ENCODE assay signal across 8 cellular contexts in the genomic region with DNA sequence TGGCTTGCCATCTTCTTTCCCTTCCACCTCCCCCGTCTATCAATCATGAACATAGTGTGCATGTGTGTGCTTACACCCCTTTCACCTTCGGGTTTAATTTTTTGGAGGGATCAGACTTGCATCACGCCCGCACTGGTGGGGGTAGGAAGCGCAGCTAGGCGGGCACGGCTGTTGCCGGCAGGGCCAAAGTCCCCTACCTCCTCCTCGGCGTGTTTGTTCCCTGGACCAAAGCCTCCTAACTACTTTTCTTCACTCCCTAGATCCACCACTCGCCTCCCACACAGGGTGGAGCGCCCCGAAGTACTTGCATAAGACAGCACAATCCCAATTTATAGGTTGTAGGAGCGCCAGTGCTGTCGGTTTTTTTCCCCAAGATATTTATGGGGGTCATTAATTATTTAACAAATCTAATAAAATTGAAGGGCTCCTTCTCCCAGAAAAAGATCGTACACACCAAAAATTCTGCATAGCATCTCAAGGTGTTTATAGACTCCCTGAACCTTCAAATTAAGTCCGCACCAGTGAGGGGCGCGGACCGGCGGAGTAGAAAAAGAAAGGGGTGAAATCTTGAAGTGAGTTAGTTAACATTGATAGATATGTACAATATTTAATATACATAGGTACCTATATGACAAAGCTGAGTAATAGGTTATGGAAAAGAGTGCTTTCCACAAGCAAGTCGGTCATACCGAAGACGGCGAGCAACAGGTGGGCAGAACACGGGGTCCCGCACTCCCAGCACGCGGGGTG. TPM values are rescaled to one million over a fixed set of nuclear protein-coding genes. Genes with fewer than 3 reads are reported as not detected.
DNase-seq lines count a peak whose midpoint lies in the region; ATAC-seq lines count a peak whose summit lies in the region.

No MANE protein-coding gene starts in this region.

- peaks cover 55% of the 10 kb centered on the region for H3K27me3 Mint-ChIP-seq in activated naive CD4-positive, alpha-beta T cell treated with anti-CD3 and anti-CD28 coated beads, Interleukin-2, amount 10 ng/mL, durations not matched to agents 7 days and 5 days
- peaks cover 48% of the 10 kb centered on the region for H3K27me3 Mint-ChIP-seq in activated T-helper 2 cell treated with anti-CD3 and anti-CD28 coated beads, Interferon-gamma antibody, Interleukin-2, Interleukin-4, amounts not matched to agents 10 μg/mL and 5 μg/mL and 100 μg/mL, durations not matched to agents 14 hours and 24 hours and 36 hours (ENCODE audit: low read depth)

- H3K27me3 ChIP-seq in iPS-15b (ENCODE audit: control insufficient read depth, insufficient read depth, low read length): peaks cover 10% of the 10 kb centered on the region

- intact Hi-C loops in activated T-helper 2 cell treated with anti-CD3 and anti-CD28 coated beads, Interferon-gamma antibody, Interleukin-2, Interleukin-4, amounts not matched to agents 10 μg/mL and 5 μg/mL and 100 μg/mL, durations not matched to agents 14 hours and 24 hours and 36 hours (cut with micrococcal nuclease): no loop called here

- no peak for ATAC-seq in HG02938 (IDR thresholded peaks at IDR 0.05; ENCODE audit: unreplicated experiment)

- peak overlapping the region; percentile 79 for H3K4me3 ChIP-seq in iPS-15b (ENCODE audit: low read depth, low read length)
- peak overlapping the region; percentile 23 to 71 (median 43) for H3K4me3 ChIP-seq in skin epidermis

- H3K36me3 Mint-ChIP-seq in activated naive CD4-positive, alpha-beta T cell treated with anti-CD3 and anti-CD28 coated beads, Interleukin-2, amount 10 ng/mL, durations not matched to agents 7 days and 5 days: no peaks in the 10 kb centered on the region
- no peaks in the 10 kb centered on the region for H3K36me3 Mint-ChIP-seq in activated T-helper 2 cell treated with anti-CD3 and anti-CD28 coated beads, Interferon-gamma antibody, Interleukin-2, Interleukin-4, amounts not matched to agents 10 μg/mL and 5 μg/mL and 100 μg/mL, durations not matched to agents 14 hours and 24 hours and 36 hours (ENCODE audit: low read depth)

- H3K9ac ChIP-seq in iPS-15b (ENCODE audit: low read depth, low read length): no peak overlapping the region

- no peaks in the 10 kb centered on the region for H3K9me3 ChIP-seq in iPS-15b (ENCODE audit: control insufficient read depth, insufficient read depth, low read length)

- CTCF ChIA-PET in activated naive CD4-positive, alpha-beta T cell treated with anti-CD3 and anti-CD28 coated beads, Interleukin-2, amount 10 ng/mL, durations not matched to agents 7 days and 5 days (lab: Charles Lee): no interaction called here

- H3K4me3 Mint-ChIP-seq in activated naive CD4-positive, alpha-beta T cell treated with anti-CD3 and anti-CD28 coated beads, Interleukin-2, amount 10 ng/mL, durations not matched to agents 7 days and 5 days: peak overlapping the region; percentile 63
- H3K4me3 Mint-ChIP-seq in activated T-helper 2 cell treated with anti-CD3 and anti-CD28 coated beads, Interferon-gamma antibody, Interleukin-2, Interleukin-4, amounts not matched to agents 10 μg/mL and 5 μg/mL and 100 μg/mL, durations not matched to agents 14 hours and 24 hours and 36 hours (ENCODE audit: low read depth): peak overlapping the region; percentile 67

- peaks cover 13% of the 10 kb centered on the region for H3K4me1 Mint-ChIP-seq in activated naive CD4-positive, alpha-beta T cell treated with anti-CD3 and anti-CD28 coated beads, Interleukin-2, amount 10 ng/mL, durations not matched to agents 7 days and 5 days
- H3K4me1 Mint-ChIP-seq in activated T-helper 2 cell treated with anti-CD3 and anti-CD28 coated beads, Interferon-gamma antibody, Interleukin-2, Interleukin-4, amounts not matched to agents 10 μg/mL and 5 μg/mL and 100 μg/mL, durations not matched to agents 14 hours and 24 hours and 36 hours (ENCODE audit: low read depth): peaks cover 11% of the 10 kb centered on the region

- H3K27ac ChIP-seq in skin epidermis: peak overlapping the region in 12 of 21 experiments; percentile 4 to 76 (median 61)

- DNase-seq in activated naive CD4-positive, alpha-beta T cell treated with anti-CD3 and anti-CD28 coated beads, Interleukin-2, amount 10 ng/mL, durations not matched to agents 7 days and 5 days: no peak
- no peak for DNase-seq in activated naive CD4-positive, alpha-beta T cell (lab: John Stamatoyannopoulos, UW)
- DNase-seq in activated T-helper 2 cell treated with anti-CD3 and anti-CD28 coated beads, Interferon-gamma antibody, Interleukin-2, Interleukin-4, amounts not matched to agents 10 μg/mL and 5 μg/mL and 100 μg/mL, durations not matched to agents 14 hours and 24 hours and 36 hours (ENCODE audit: low spot score): no peak
- DNase-seq in dermis blood vessel endothelial cell (no peak), mesenteric fat pad (ENCODE audit: low spot score) (no peak)

- no peaks in the 10 kb centered on the region for H3K9me3 Mint-ChIP-seq in activated naive CD4-positive, alpha-beta T cell treated with anti-CD3 and anti-CD28 coated beads, Interleukin-2, amount 10 ng/mL, durations not matched to agents 7 days and 5 days
- no peaks in the 10 kb centered on the region for H3K9me3 Mint-ChIP-seq in activated T-helper 2 cell treated with anti-CD3 and anti-CD28 coated beads, Interferon-gamma antibody, Interleukin-2, Interleukin-4, amounts not matched to agents 10 μg/mL and 5 μg/mL and 100 μg/mL, durations not matched to agents 14 hours and 24 hours and 36 hours

- no peaks in the 10 kb centered on the region for H3K36me3 ChIP-seq in iPS-15b (ENCODE audit: control insufficient read depth, insufficient read depth, low read length)

- peaks cover 24% of the 10 kb centered on the region for H3K4me1 ChIP-seq in iPS-15b (ENCODE audit: control insufficient read depth, insufficient read depth, low read length)

- no peak overlapping the region for H3K27ac Mint-ChIP-seq in activated naive CD4-positive, alpha-beta T cell treated with anti-CD3 and anti-CD28 coated beads, Interleukin-2, amount 10 ng/mL, durations not matched to agents 7 days and 5 days
- no peak overlapping the region for H3K27ac Mint-ChIP-seq in activated T-helper 2 cell treated with anti-CD3 and anti-CD28 coated beads, Interferon-gamma antibody, Interleukin-2, Interleukin-4, amounts not matched to agents 10 μg/mL and 5 μg/mL and 100 μg/mL, durations not matched to agents 14 hours and 24 hours and 36 hours

RNA-seq across cellular contexts. Expression of gene PKP2, which starts 0.7 kb away (rescaled TPM):
- 0.11 TPM in 1 of 2 replicates, not detected in the other for total RNA-seq in activated T-helper 2 cell treated with anti-CD3 and anti-CD28 coated beads, Interferon-gamma antibody, Interleukin-2, Interleukin-4, amounts not matched to agents 10 μg/mL and 5 μg/mL and 100 μg/mL, durations not matched to agents 14 hours and 24 hours and 36 hours
- 1.2 and 4.9 TPM in 2 replicates for total RNA-seq in dermis blood vessel endothelial cell
- total RNA-seq in mesenteric fat pad: 1.00 TPM
